8 cellular contexts compared by ENCODE assay signal in the genomic region with DNA sequence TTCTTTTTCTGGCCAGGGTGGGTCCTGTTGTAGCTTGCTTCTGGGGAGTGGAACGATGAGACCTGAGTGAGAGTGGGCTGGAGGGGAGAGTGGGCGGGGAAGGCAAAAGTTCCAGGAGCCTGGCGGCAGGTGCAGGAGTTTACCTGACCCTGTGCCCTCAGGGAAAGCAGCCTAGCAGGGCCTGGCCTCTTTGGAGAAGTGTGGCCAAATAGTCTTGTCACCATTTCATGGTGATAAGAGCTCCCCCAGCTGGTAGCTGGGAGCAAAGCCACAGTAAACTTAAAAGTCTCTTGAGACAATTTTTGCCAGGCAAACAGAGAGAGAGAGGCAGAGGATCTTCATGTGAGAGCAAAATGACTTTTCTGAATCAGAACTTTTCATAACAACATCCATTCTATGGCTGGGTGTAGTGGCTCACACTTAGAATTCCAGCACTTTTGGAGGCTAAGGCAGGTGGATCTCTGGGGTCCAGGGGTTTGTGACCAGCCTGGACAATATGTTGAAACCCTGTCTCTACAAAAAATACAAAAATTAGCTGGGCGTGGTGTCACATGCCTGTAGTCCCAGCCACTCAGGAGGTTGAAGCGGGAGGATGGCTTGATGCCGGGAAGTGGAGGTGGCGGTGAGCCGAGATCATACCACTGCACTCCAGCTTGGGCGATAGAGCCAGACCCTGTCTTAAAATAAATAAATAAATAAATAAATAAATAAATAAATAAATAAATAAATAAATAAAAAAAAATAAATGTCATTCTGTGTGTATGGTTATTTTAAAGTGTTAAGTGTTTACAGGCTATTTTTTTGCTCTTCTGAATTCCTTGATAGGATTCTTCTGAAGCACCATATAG.
A peak's percentile ranks its signal among the peaks of the same experiment; 100 is the strongest.
DNase-seq lines count a peak whose midpoint lies in the region; ATAC-seq, FAIRE-seq and TF ChIP-seq lines count a peak whose summit lies in the region.

No MANE protein-coding gene starts in this region.

- H3K27ac Mint-ChIP-seq in Calu3 (ENCODE audit: unreplicated experiment): peak overlapping the region; percentile 2

- peak; percentile 12 for FAIRE-seq in RCC 7860 (lab: Jason Lieb, UNC)

- no peaks in the 10 kb centered on the region for H3K4me1 ChIP-seq in neuronal stem cell (ENCODE audit: control insufficient read depth in 2 of 2, insufficient read depth in 1 of 2, low read depth in 1 of 2, low read length in 2 of 2)

- peak; percentile 81 for TF ChIP-seq CTCF in Calu3 (IDR thresholded peaks at IDR 0.05; ENCODE audit: unreplicated experiment)
- TF ChIP-seq CTCF in LNCaP clone FGC (IDR thresholded peaks at IDR 0.05; ENCODE audit: control insufficient read depth, extremely low read depth, insufficient read depth): peak; percentile 81
- TF ChIP-seq CTCF in fibroblast of pulmonary artery (IDR thresholded peaks at IDR 0.05; ENCODE audit: low read length, missing control alignments): peak; percentile 88

- H3K4me1 Mint-ChIP-seq in Calu3 (ENCODE audit: low read depth, unreplicated experiment): peaks cover 13% of the 10 kb centered on the region

- no peak overlapping the region for H3K4me2 ChIP-seq in neuronal stem cell (ENCODE audit: insufficient read depth, low read length, poor library complexity, severe bottlenecking)

- H2BK5ac ChIP-seq in neuronal stem cell (ENCODE audit: low read length): no peak overlapping the region

- no peaks in the 10 kb centered on the region for H3K9me3 Mint-ChIP-seq in Calu3 (ENCODE audit: low read depth, unreplicated experiment)

- H3K27me3 ChIP-seq in neuronal stem cell (ENCODE audit: control insufficient read depth in 3 of 3, insufficient read depth in 3 of 3, low read depth in 1 of 3, low read length in 3 of 3): no peaks in the 10 kb centered on the region

- WGBS in neuronal stem cell (ENCODE audit: extremely low coverage in 2 of 2, insufficient read length in 2 of 2, insufficient replicate concordance in 1 of 2), 2 donors: no CpG with 5 or more reads among the region's 9 CpGs

- H3K9me3 ChIP-seq in neuronal stem cell (replicated peaks in 1 of 2; ENCODE audit: control insufficient read depth in 2 of 2, insufficient read depth in 1 of 2, low read depth in 1 of 2, low read length in 2 of 2): no peaks in the 10 kb centered on the region

- BruUV-seq in Calu3 (replicated peaks; lab: Mats Ljungman, UMichigan): no TSS peak

- no peak overlapping the region for H4K8ac ChIP-seq in neuronal stem cell (ENCODE audit: low read depth, low read length)

- H3K4me3 Mint-ChIP-seq in Calu3 (ENCODE audit: low read depth, unreplicated experiment): no peak overlapping the region

- H3K4ac ChIP-seq in neuronal stem cell (ENCODE audit: low read length): no peak overlapping the region

- H4K91ac ChIP-seq in neuronal stem cell (ENCODE audit: low read depth, low read length, poor library complexity): no peak overlapping the region

- ATAC-seq in GM21619 (IDR thresholded peaks at IDR 0.05; ENCODE audit: unreplicated experiment): peak; percentile 75

- H2BK12ac ChIP-seq in neuronal stem cell (ENCODE audit: low read length): no peak overlapping the region

- H3K36me3 ChIP-seq in neuronal stem cell (replicated peaks in 1 of 2; ENCODE audit: control insufficient read depth in 2 of 2, insufficient read depth in 2 of 2, low read length in 2 of 2): no peaks in the 10 kb centered on the region

- no peaks in the 10 kb centered on the region for H3K79me1 ChIP-seq in neuronal stem cell (ENCODE audit: low read depth, low read length)

- peaks cover 12% of the 10 kb centered on the region for H3K36me3 Mint-ChIP-seq in Calu3 (ENCODE audit: insufficient read depth, unreplicated experiment)

- H3K14ac ChIP-seq in neuronal stem cell (ENCODE audit: low read length): no peak overlapping the region

- H3K4me3 ChIP-seq in LNCaP clone FGC (ENCODE audit: low read depth, low read length): no peak overlapping the region
- no peak overlapping the region for H3K4me3 ChIP-seq in fibroblast of pulmonary artery (replicated peaks; ENCODE audit: low read depth, low read length)
- H3K4me3 ChIP-seq in neuronal stem cell (ENCODE audit: low read length in 2 of 2): no peak overlapping the region

- intact Hi-C loops in Calu3 (cut with micrococcal nuclease; ENCODE audit: unreplicated experiment): loop anchor here (1.0 kb wide), 3 partner anchors 212 to 267 kb away; no protein-coding TSS in a partner anchor

- peak; percentile 86 for DNase-seq in Calu3
- DNase-seq in LNCaP clone FGC (ENCODE audit: low read depth): peak; percentile 86
- DNase-seq in RCC 7860 (ENCODE audit: low spot score): peak; percentile 52
- peak; percentile 23 for DNase-seq in activated T-helper 1 cell treated with Interleukin-2 at 50 U/mL for 16 hours (ENCODE audit: low read depth)
- DNase-seq in fibroblast of pulmonary artery (ENCODE audit: low read depth): peak; percentile 85
- DNase-seq in neuronal stem cell (ENCODE audit: low spot score): peak; percentile 68
- DNase-seq in substantia nigra (lab: John Stamatoyannopoulos, UW): peak in 37 of 49 donors; percentile 1 to 65 (median 30)

- H2AK5ac ChIP-seq in neuronal stem cell (ENCODE audit: low read depth, low read length): no peak overlapping the region

- peak overlapping the region; percentile 18 for H2AFZ ChIP-seq in neuronal stem cell (ENCODE audit: low read length)

- no peak overlapping the region for H3K9ac ChIP-seq in neuronal stem cell (ENCODE audit: low read depth, low read length, poor library complexity)

- no peaks in the 10 kb centered on the region for H3K27me3 Mint-ChIP-seq in Calu3 (ENCODE audit: unreplicated experiment)

- H3K23ac ChIP-seq in neuronal stem cell (ENCODE audit: low read depth, low read length, poor library complexity): no peak overlapping the region

- no peak overlapping the region for H2BK120ac ChIP-seq in neuronal stem cell (ENCODE audit: low read depth, low read length)

- no peak overlapping the region for H2BK15ac ChIP-seq in neuronal stem cell (ENCODE audit: low read length)

- CTCF ChIA-PET in Calu3 (lab: Charles Lee): interaction anchor here (0.5 to 3.0 kb wide), 31 partner anchors 9 to 430 kb away, joined by 3 to 107 read pairs (median 4); a partner anchor contains a TSS

- H3K27ac ChIP-seq in neuronal stem cell (replicated peaks; ENCODE audit: low read length) (no peak overlapping the region), substantia nigra (ENCODE audit: low read depth, low read length, poor library complexity, severe bottlenecking) (no peak overlapping the region)

- no peak overlapping the region for H3K18ac ChIP-seq in neuronal stem cell (ENCODE audit: low read length)

Comparison
In these comparisons a context has a peak if more than half of its experiments do, and no peak if none do; other contexts are left out.
1. DNase-seq: peak in every context shown above with its lines; median percentile 86 in Calu3; 86 in LNCaP clone FGC; 85 in fibroblast of pulmonary artery; 68 in neuronal stem cell; 52 in RCC 7860; 30 in substantia nigra; 23 in activated T-helper 1 cell treated with Interleukin-2 at 50 U/mL for 16 hours.